In the genomic region with DNA sequence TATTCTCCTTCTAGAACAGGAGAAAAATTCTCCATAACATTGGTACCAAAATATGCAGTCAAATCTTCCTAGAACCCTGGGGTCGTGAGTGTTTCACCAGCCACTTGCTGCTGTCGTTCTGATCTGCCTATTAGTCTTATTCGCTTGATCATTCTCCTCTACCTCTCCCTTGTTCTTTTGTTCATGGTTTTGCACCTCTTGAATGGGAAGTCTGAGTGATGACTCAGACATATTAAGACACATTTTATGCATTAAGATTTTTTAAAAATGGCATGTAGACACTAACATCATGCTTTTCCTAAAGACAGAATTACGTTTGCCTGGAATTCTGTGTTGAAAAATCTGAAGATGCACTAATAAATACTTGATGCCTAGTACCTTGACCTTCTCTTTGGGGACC, we compare ENCODE assay signal across 18 cellular contexts.
"Had no signal": no experiment of that assay in that cellular context is flagged by ENCODE, and none has a peak within 500 bp of the region (broad histone marks: within the 10 kb centered on the region; RNA-seq: fewer than 3 reads in every experiment).

No MANE protein-coding gene starts in this region.

- H3K4me1 ChIP-seq: adrenal gland, prostate gland had no signal

- H3K4me3 Mint-ChIP-seq: activated CD8-positive, alpha-beta T cell treated with anti-CD3 and anti-CD28 coated beads for 36 hours; activated naive CD4-positive, alpha-beta T cell treated with anti-CD3 and anti-CD28 coated beads, Interleukin-2, amount 50 U/mL, for 24 hours; activated T-cell treated with anti-CD3 and anti-CD28 coated beads, Interleukin-2, amount 50 U/mL, for 4 hours; stimulated activated naive CD8-positive, alpha-beta T cell treated with anti-CD3 and anti-CD28 coated beads, Interleukin-15, amount 100 ng/mL, for 72 hours; T-helper 1 cell treated with Interleukin-12 subunit alpha and Interleukin-12 subunit beta and Interleukin-4 antibody, amounts not matched to agents 30 μg/mL and 1 μg/mL, for 36 hours had no signal

- H3K4me1 Mint-ChIP-seq: activated naive CD4-positive, alpha-beta T cell treated with anti-CD3 and anti-CD28 coated beads, Interleukin-2, amount 50 U/mL, for 24 hours; stimulated activated naive CD8-positive, alpha-beta T cell treated with anti-CD3 and anti-CD28 coated beads, Interleukin-15, amount 100 ng/mL, for 72 hours had no signal

- H3K27ac Mint-ChIP-seq: activated CD8-positive, alpha-beta T cell treated with anti-CD3 and anti-CD28 coated beads for 36 hours; activated naive CD4-positive, alpha-beta T cell treated with anti-CD3 and anti-CD28 coated beads, Interleukin-2, amount 50 U/mL, for 24 hours; stimulated activated naive CD8-positive, alpha-beta T cell treated with anti-CD3 and anti-CD28 coated beads, Interleukin-15, amount 100 ng/mL, for 72 hours; T-helper 1 cell treated with Interleukin-12 subunit alpha and Interleukin-12 subunit beta and Interleukin-4 antibody, amounts not matched to agents 30 μg/mL and 1 μg/mL, for 36 hours had no signal

- H3K36me3 ChIP-seq: adrenal gland, prostate gland, spleen, thoracic aorta had no signal

- H3K4me3 ChIP-seq: adrenal gland, coronary artery, prostate gland, spleen, thoracic aorta had no signal

- H3K27me3 ChIP-seq: adrenal gland, spleen had no signal

- H3K36me3 Mint-ChIP-seq: activated naive CD4-positive, alpha-beta T cell treated with anti-CD3 and anti-CD28 coated beads, Interleukin-2, amount 50 U/mL, for 24 hours had no signal

- DNase-seq: activated CD4-positive, alpha-beta T cell treated with anti-CD3 and anti-CD28 coated beads for 48 hours; activated CD8-positive, alpha-beta T cell treated with anti-CD3 and anti-CD28 coated beads for 36 hours; activated effector memory CD4-positive, alpha-beta T cell treated with anti-CD3 and anti-CD28 coated beads, Interleukin-2, amount 50 U/mL, for 16 hours; activated T-cell treated with anti-CD3 and anti-CD28 coated beads, Interleukin-2, amount 50 U/mL, for 4 hours; adrenal gland; caudate nucleus; effector CD4-positive, alpha-beta T cell; kidney; left ventricle myocardium superior; mesenchymal stem cell; right cardiac atrium; spleen; stimulated activated naive CD8-positive, alpha-beta T cell treated with anti-CD3 and anti-CD28 coated beads, Interleukin-15, amount 100 ng/mL, for 72 hours had no signal

- H3K9me3 Mint-ChIP-seq: activated CD8-positive, alpha-beta T cell treated with anti-CD3 and anti-CD28 coated beads for 36 hours; activated naive CD4-positive, alpha-beta T cell treated with anti-CD3 and anti-CD28 coated beads, Interleukin-2, amount 50 U/mL, for 24 hours; activated T-cell treated with anti-CD3 and anti-CD28 coated beads, Interleukin-2, amount 50 U/mL, for 4 hours; T-helper 1 cell treated with Interleukin-12 subunit alpha and Interleukin-12 subunit beta and Interleukin-4 antibody, amounts not matched to agents 30 μg/mL and 1 μg/mL, for 36 hours had no signal

- ATAC-seq: activated CD8-positive, alpha-beta T cell treated with anti-CD3 and anti-CD28 coated beads for 36 hours; activated T-cell treated with anti-CD3 and anti-CD28 coated beads, Interleukin-2, amount 50 U/mL, for 4 hours; left ventricle myocardium superior; right cardiac atrium; stimulated activated naive CD8-positive, alpha-beta T cell treated with anti-CD3 and anti-CD28 coated beads, Interleukin-15, amount 100 ng/mL, for 72 hours had no signal

- H3K27me3 Mint-ChIP-seq: activated naive CD4-positive, alpha-beta T cell treated with anti-CD3 and anti-CD28 coated beads, Interleukin-2, amount 50 U/mL, for 24 hours; stimulated activated naive CD8-positive, alpha-beta T cell treated with anti-CD3 and anti-CD28 coated beads, Interleukin-15, amount 100 ng/mL, for 72 hours had no signal

- H3K27ac ChIP-seq: adrenal gland, coronary artery, spleen, thoracic aorta had no signal

- H3K9me3 ChIP-seq: adrenal gland, prostate gland, spleen, thoracic aorta had no signal
